1 cellular context compared by ENCODE assay signal in genomic region chr6:108294787-108295625, GRCh38.
TF ChIP-seq lines count a peak whose summit lies in the region.

AFG1L (plus strand) TSS chr6:108295054; CDS start chr6:108295080, 26 bp downstream.

TF ChIP-seq in K562, 482 proteins besides CTCF, POLR2A, EP300 and RAD21 (continued from another document and continues in another):
- TF ChIP-seq GMEB1 (CRISPR knock-in tag; IDR thresholded peaks at IDR 0.05) (peak; percentile 61; the same call in 1 of the 2 replicates), NBN (IDR thresholded peaks at IDR 0.05; ENCODE audit: low read depth) (peak; percentile 69; the same call in 1 of the 2 replicates), ZBTB40 (IDR thresholded peaks at IDR 0.05) (peak; percentile 100), ZBTB40 (CRISPR knock-in tag; IDR thresholded peaks at IDR 0.05) (peak; percentile 99), ADNP (tag; IDR thresholded peaks at IDR 0.05) (no peak), TAF9B (IDR thresholded peaks at IDR 0.05; ENCODE audit: partially characterized antibody) (peak; percentile 88), TBL1XR1 (IDR thresholded peaks at IDR 0.05; ENCODE audit: low read length in 2 of 2) (0 out of 4 replicates have a peak, but pooled peaks of 1 of the 2 experiments have one; percentile 12), CTCFL (IDR thresholded peaks at IDR 0.05; ENCODE audit: borderline replicate concordance, insufficient read depth, low read depth, low read length, poor library complexity, severe bottlenecking) (no peak), SP1 (CRISPR knock-in tag; IDR thresholded peaks at IDR 0.05) (peak; percentile 52; the same call in 1 of the 2 replicates), ZBTB7A (IDR thresholded peaks at IDR 0.05; ENCODE audit: borderline replicate concordance, control insufficient read depth, low read depth, low read length) (peak; percentile 69), ZNF766 (CRISPR knock-in tag; conservative IDR thresholded peaks at IDR 0.05) (peak; percentile 89), ZNF740 (CRISPR knock-in tag; IDR thresholded peaks at IDR 0.05) (no peak), ZNF740 (tag; IDR thresholded peaks at IDR 0.05) (0 out of 4 replicates have a peak, but pooled peaks of 1 of the 2 experiments have one; percentile 10), MBD2 (IDR thresholded peaks at IDR 0.05; ENCODE audit: borderline replicate concordance, low read depth) (peak; percentile 72; the same call in 1 of the 2 replicates), ZNF584 (CRISPR knock-in tag; IDR thresholded peaks at IDR 0.05; ENCODE audit: low read depth) (peak; percentile 32; the same call in 1 of the 2 replicates), LEF1 (IDR thresholded peaks at IDR 0.05) (0 out of 2 replicates have a peak, but pooled peaks have one; percentile 43), ZNF280B (CRISPR knock-in tag; IDR thresholded peaks at IDR 0.05) (no peak), ZNF75A (CRISPR knock-in tag; IDR thresholded peaks at IDR 0.05) (no peak), BACH1 (tag; IDR thresholded peaks at IDR 0.05) (0 out of 2 replicates have a peak, but pooled peaks have one; percentile 31), STAT5B (CRISPR knock-in tag; IDR thresholded peaks at IDR 0.05) (no peak), E2F3 (CRISPR knock-in tag; IDR thresholded peaks at IDR 0.05) (no peak), ZBED1 (IDR thresholded peaks at IDR 0.05) (no peak), SRSF3 (IDR thresholded peaks at IDR 0.05; ENCODE audit: insufficient read depth, low read length) (no peak), ZC3H8 (IDR thresholded peaks at IDR 0.05) (no peak), UBTF (IDR thresholded peaks at IDR 0.05; ENCODE audit: borderline replicate concordance in 1 of 2, low read depth in 2 of 2, low read length in 2 of 2) (no peak; a peak in 1 of 4 replicates), NFXL1 (CRISPR knock-in tag; IDR thresholded peaks at IDR 0.05) (no peak), ESRRA (IDR thresholded peaks at IDR 0.05; ENCODE audit: borderline replicate concordance, low read depth) (peak; percentile 94), PCBP2 (IDR thresholded peaks at IDR 0.05; ENCODE audit: low read depth, low read length, poor library complexity, severe bottlenecking) (no peak), CREB5 (CRISPR knock-in tag; IDR thresholded peaks at IDR 0.05) (no peak), KDM5B (IDR thresholded peaks at IDR 0.05; ENCODE audit: insufficient replicate concordance, low read depth, low read length) (peak; percentile 86), ZNF444 (CRISPR knock-in tag; IDR thresholded peaks at IDR 0.05) (no peak), SOX6 (IDR thresholded peaks at IDR 0.05) (peak; percentile 23; the same call in 1 of the 2 replicates), USF2 (CRISPR knock-in tag; IDR thresholded peaks at IDR 0.05) (peak; percentile 50; the same call in 1 of the 2 replicates), PHB (CRISPR knock-in tag; IDR thresholded peaks at IDR 0.05) (no peak), ZNF197 (CRISPR knock-in tag; IDR thresholded peaks at IDR 0.05; ENCODE audit: low read depth) (0 out of 2 replicates have a peak, but pooled peaks have one; percentile 67), MXI1 (IDR thresholded peaks at IDR 0.05; ENCODE audit: low read depth, low read length) (peak; percentile 45; the same call in 1 of the 2 replicates), CAMTA2 (CRISPR knock-in tag; conservative IDR thresholded peaks at IDR 0.05) (0 out of 2 replicates have a peak, but pooled peaks have one; percentile 8), GTF2F1 (IDR thresholded peaks at IDR 0.05; ENCODE audit: low read depth, low read length) (no peak), ZFX (CRISPR knock-in tag; IDR thresholded peaks at IDR 0.05) (peak; percentile 78), CCNT2 (IDR thresholded peaks at IDR 0.05; ENCODE audit: borderline replicate concordance, extremely low read depth, insufficient read length, low read depth, low read length) (peak; percentile 72), XRCC5 (IDR thresholded peaks at IDR 0.05; ENCODE audit: low read depth, low read length) (peak; percentile 66; the same call in 1 of the 2 replicates), SIN3B (IDR thresholded peaks at IDR 0.05; ENCODE audit: low read depth) (peak; percentile 46; the same call in 1 of the 2 replicates)
